Comparison of ENCODE assay signal across 28 cellular contexts in the genomic region with DNA sequence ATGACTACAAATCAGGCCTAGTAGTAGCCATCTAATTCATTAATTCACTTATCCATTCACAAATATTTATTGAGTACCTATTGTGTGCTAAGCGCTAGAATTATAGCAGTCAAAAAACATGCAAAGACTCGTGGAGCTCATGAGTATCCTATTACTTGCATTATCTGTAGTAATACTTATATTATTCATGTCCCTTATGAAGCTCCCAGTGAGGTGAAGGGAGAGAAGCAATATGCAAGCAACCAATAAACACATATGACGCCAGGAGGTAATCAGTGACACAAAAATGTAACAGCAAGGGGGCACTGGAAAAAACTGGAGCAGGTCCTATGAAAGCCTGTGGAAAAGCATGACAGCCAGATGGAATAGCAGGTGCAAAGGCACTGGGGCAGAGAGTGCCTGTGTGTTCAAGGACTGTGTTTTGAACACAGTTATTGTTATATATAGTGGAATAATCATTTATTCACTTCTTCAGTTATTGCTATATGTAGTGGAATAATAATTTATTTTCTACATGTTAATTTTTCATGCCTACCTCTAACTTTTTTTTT.
DNase-seq lines count a peak whose midpoint lies in the region; FAIRE-seq and TF ChIP-seq lines count a peak whose summit lies in the region.
"Had no signal": no experiment of that assay in that cellular context is flagged by ENCODE, and none has a peak within 500 bp of the region (broad histone marks: within the 10 kb centered on the region; RNA-seq: fewer than 3 reads in every experiment).

No MANE protein-coding gene starts in this region.

- dilution Hi-C loops in mammary epithelial cell (cut with HindIII; ENCODE audit: low sequenced_read_pairs), result no loop called here

- CTCF ChIA-PET in MCF 10A (lab: Yijun Ruan, JAX), result interaction anchor here (0.7 kb wide), 1 partner anchor 217 kb away, joined by 3 read pairs; no protein-coding TSS in a partner anchor
- CTCF ChIA-PET in mammary epithelial cell (lab: Charles Lee; ENCODE audit: low non-redundant PET), result no interaction called here

- H3K9me3 Mint-ChIP-seq in MCF 10A (ENCODE audit: unreplicated experiment) (no peaks in the 10 kb centered on the region), nephron (no peaks in the 10 kb centered on the region), H9 (no peaks in the 10 kb centered on the region)
- H3K9me3 Mint-ChIP-seq: activated naive CD4-positive, alpha-beta T cell treated with anti-CD3 and anti-CD28 coated beads for 36 hours; activated T-helper 1 cell treated with anti-CD3 and anti-CD28 coated beads, Interleukin-12 subunit alpha, Interleukin-12 subunit beta, Interleukin-2, Interleukin-4 antibody, amounts not matched to agents 30 ng/mL and 10 ng/mL and 1 ng/mL, durations not matched to agents 14 hours and 24 hours and 36 hours; type B pancreatic cell had no signal

- peak overlapping the region; percentile 34 for H3K4me3 Mint-ChIP-seq in MCF 10A (ENCODE audit: unreplicated experiment)
- H3K4me3 Mint-ChIP-seq in nephron, result no peak overlapping the region
- H3K4me3 Mint-ChIP-seq in H9, result no peak overlapping the region
- H3K4me3 Mint-ChIP-seq: activated naive CD4-positive, alpha-beta T cell treated with anti-CD3 and anti-CD28 coated beads for 36 hours; activated T-helper 1 cell treated with anti-CD3 and anti-CD28 coated beads, Interleukin-12 subunit alpha, Interleukin-12 subunit beta, Interleukin-2, Interleukin-4 antibody, amounts not matched to agents 30 ng/mL and 10 ng/mL and 1 ng/mL, durations not matched to agents 14 hours and 24 hours and 36 hours; type B pancreatic cell had no signal

- H3K27me3 Mint-ChIP-seq in MCF 10A (ENCODE audit: insufficient read depth, unreplicated experiment), result no peaks in the 10 kb centered on the region
- no peaks in the 10 kb centered on the region for H3K27me3 Mint-ChIP-seq in nephron (ENCODE audit: low read depth)
- no peaks in the 10 kb centered on the region for H3K27me3 Mint-ChIP-seq in H9 (ENCODE audit: low read depth)
- H3K27me3 Mint-ChIP-seq: progenitor cell of endocrine pancreas; stimulated activated naive B cell treated with anti-CD40 and anti-IgM and Interleukin-4, amounts not matched to agents 10 μg/mL and 1 μg/mL and 100 μg/mL, for 72 hours; type B pancreatic cell had no signal

- no peak overlapping the region for H2BK20ac ChIP-seq in H9 (ENCODE audit: low read depth, low read length, poor library complexity, severe bottlenecking)

- H3K4me2 ChIP-seq in H9 (ENCODE audit: insufficient read depth, insufficient read length, low read length) (no peak overlapping the region), mammary epithelial cell (ENCODE audit: insufficient read depth, low read depth, low read length) (no peak overlapping the region)

- H3K27ac Mint-ChIP-seq in MCF 10A (ENCODE audit: low read depth, unreplicated experiment) (peak overlapping the region; percentile 81), nephron (peak overlapping the region; percentile 6 to 54 (median 14)), H9 (no peak overlapping the region)
- H3K27ac Mint-ChIP-seq: activated naive CD4-positive, alpha-beta T cell treated with anti-CD3 and anti-CD28 coated beads for 36 hours; activated T-helper 1 cell treated with anti-CD3 and anti-CD28 coated beads, Interleukin-12 subunit alpha, Interleukin-12 subunit beta, Interleukin-2, Interleukin-4 antibody, amounts not matched to agents 30 ng/mL and 10 ng/mL and 1 ng/mL, durations not matched to agents 14 hours and 24 hours and 36 hours; progenitor cell of endocrine pancreas; stimulated activated naive B cell treated with anti-CD40 and anti-IgM and Interleukin-4, amounts not matched to agents 10 μg/mL and 1 μg/mL and 100 μg/mL, for 72 hours; type B pancreatic cell had no signal

- H2AK5ac ChIP-seq in H9 (ENCODE audit: insufficient read length, low read length), result no peak overlapping the region

- H4K8ac ChIP-seq in H9 (replicated peaks; ENCODE audit: insufficient read length, low read depth, low read length), result no peak overlapping the region

- H4K20me1 ChIP-seq in H9 (ENCODE audit: control insufficient read depth, insufficient read depth, insufficient read length) (no peaks in the 10 kb centered on the region), mammary epithelial cell (ENCODE audit: insufficient read depth, low read length) (no peaks in the 10 kb centered on the region)

- no peak overlapping the region for H3K4ac ChIP-seq in H9 (ENCODE audit: low read depth, low read length)

- H3K23me2 ChIP-seq in H9 (ENCODE audit: insufficient read length, low read depth, low read length, poor library complexity, severe bottlenecking), result no peaks in the 10 kb centered on the region

- H3K9ac ChIP-seq in H9 (ENCODE audit: extremely low read depth, insufficient read length, low read length) (no peak overlapping the region), mammary epithelial cell (ENCODE audit: insufficient read depth, low read length) (no peak overlapping the region)

- no peak overlapping the region for H3K18ac ChIP-seq in H9 (ENCODE audit: insufficient read length, low read depth, low read length)

- no peak for TF ChIP-seq POLR2A in breast epithelium (IDR thresholded peaks at IDR 0.05)

- DNase-seq in MCF 10A (ENCODE audit: unreplicated experiment), result no peak
- DNase-seq in breast epithelium (ENCODE audit: low spot score in 2 of 2), result no peak
- DNase-seq in bronchial epithelial cell (ENCODE audit: low read depth), result peak; percentile 59
- DNase-seq in NK-92 (lab: John Stamatoyannopoulos, UW; ENCODE audit: unreplicated experiment), result no peak
- DNase-seq in H9, result no peak
- no peak for DNase-seq in mammary epithelial cell
- no peak for DNase-seq in dedifferentiated amniotic fluid mesenchymal stem cell (ENCODE audit: extremely low spot score)
- DNase-seq: 8988T; activated CD4-positive, alpha-beta T cell treated with anti-CD3 and anti-CD28 coated beads, Interleukin-2, amount 50 U/mL, for 48 hours; activated CD4-positive, CD25-positive, alpha-beta regulatory T cell treated with anti-CD3 and anti-CD28 coated beads, Interleukin-2, amount 50 U/mL, for 72 hours; activated naive CD4-positive, alpha-beta T cell treated with anti-CD3 and anti-CD28 coated beads for 36 hours; adrenal gland; body of pancreas; Calu3; DMS79; GDM1; glutamatergic neuron; left lung; mesendoderm; NCI-H1092; NCI-H1694 treated with DMSO at 0.1 percent for 48 hours; NCI-H774; stimulated activated naive B cell treated with anti-CD40 and anti-IgM and Interleukin-4, amounts not matched to agents 10 μg/mL and 1 μg/mL and 100 μg/mL, for 72 hours; substantia nigra had no signal

- H3K27me3 ChIP-seq in breast epithelium, result no peaks in the 10 kb centered on the region
- H3K27me3 ChIP-seq in bronchial epithelial cell (ENCODE audit: control insufficient read depth, insufficient read depth, low read length), result no peaks in the 10 kb centered on the region
- H3K27me3 ChIP-seq in H9 (ENCODE audit: insufficient read depth, low read length), result no peaks in the 10 kb centered on the region
- no peaks in the 10 kb centered on the region for H3K27me3 ChIP-seq in mammary epithelial cell (ENCODE audit: insufficient read depth, low read length)
- H3K27me3 ChIP-seq: adrenal gland, body of pancreas, left lung had no signal

- BruUV-seq in MCF 10A (replicated peaks; lab: Mats Ljungman, UMichigan), result no TSS peak
- no TSS peak for BruUV-seq in mammary epithelial cell (replicated peaks; lab: Mats Ljungman, UMichigan)

- no peak overlapping the region for H3K56ac ChIP-seq in H9 (ENCODE audit: insufficient read length, low read depth, low read length)

- H3K79me2 ChIP-seq in H9 (ENCODE audit: insufficient read depth, low read length), result no peaks in the 10 kb centered on the region
- peaks cover 18% of the 10 kb centered on the region for H3K79me2 ChIP-seq in mammary epithelial cell (ENCODE audit: insufficient read depth, low read length)

- TF ChIP-seq CTCF in MCF 10A (IDR thresholded peaks at IDR 0.05; ENCODE audit: unreplicated experiment) (no peak), breast epithelium (IDR thresholded peaks at IDR 0.05) (no peak), bronchial epithelial cell (IDR thresholded peaks at IDR 0.05; ENCODE audit: insufficient read depth, low read length, severe bottlenecking) (no peak), nephron (IDR thresholded peaks at IDR 0.05; ENCODE audit: unreplicated experiment in 3 of 3) (no peak), H9 (conservative IDR thresholded peaks at IDR 0.05) (no peak), mammary epithelial cell (conservative IDR thresholded peaks at IDR 0.05 in 1 of 2, IDR thresholded peaks at IDR 0.05 in 1 of 2; ENCODE audit: extremely low read depth in 1 of 2, insufficient read depth in 1 of 2, low read depth in 1 of 2, low read length in 2 of 2) (no peak)

- peaks cover 7% of the 10 kb centered on the region for H3K36me3 Mint-ChIP-seq in MCF 10A (ENCODE audit: insufficient read depth, unreplicated experiment)
- H3K36me3 Mint-ChIP-seq in nephron (ENCODE audit: low read depth), result peaks cover 5% of the 10 kb centered on the region
- no peaks in the 10 kb centered on the region; a peak in 4 of 7 replicates for H3K36me3 Mint-ChIP-seq in H9 (ENCODE audit: insufficient read depth in 1 of 3, low read depth in 3 of 3)

- H3K36me3 ChIP-seq in breast epithelium (no peaks in the 10 kb centered on the region), bronchial epithelial cell (ENCODE audit: control insufficient read depth, insufficient read depth, low read length) (peaks cover 1% of the 10 kb centered on the region), mammary epithelial cell (ENCODE audit: insufficient read depth, low read length) (peaks cover 3% of the 10 kb centered on the region)
- H3K36me3 ChIP-seq: adrenal gland, left lung had no signal

- POLR2A ChIA-PET in MCF 10A (lab: Yijun Ruan, JAX), result interaction anchor here (0.6 to 2.6 kb wide), 10 partner anchors 9 to 277 kb away, joined by 3 to 21 read pairs (median 4); partner anchors contain the start of genes KDM1B and TPMT

- H4K91ac ChIP-seq in H9 (ENCODE audit: insufficient read length, low read depth, low read length), result no peak overlapping the region

- in situ Hi-C loops in mammary epithelial cell (cut with MboI; ENCODE audit: low sequenced_read_pairs in 2 of 2), result no loop called here

- no peak overlapping the region for H3T11ph ChIP-seq in H9 (ENCODE audit: low read length)

- H2AFZ ChIP-seq in H9 (ENCODE audit: low read length) (no peak overlapping the region), mammary epithelial cell (ENCODE audit: low read depth, low read length) (no peak overlapping the region)

- intact Hi-C loops in MCF 10A (cut with micrococcal nuclease), result no loop called here
- intact Hi-C loops in breast epithelium (cut with DNase I; ENCODE audit: low total_unique reads), result no loop called here
- intact Hi-C loops in mammary epithelial cell (cut with micrococcal nuclease), result no loop called here

- no peak overlapping the region for H2BK12ac ChIP-seq in H9 (ENCODE audit: insufficient read length, low read depth, low read length)

- H3K14ac ChIP-seq in H9 (ENCODE audit: insufficient read depth, low read length), result no peak overlapping the region

- H3K27ac ChIP-seq in breast epithelium (no peak overlapping the region), H9 (ENCODE audit: insufficient read length, low read depth, low read length) (no peak overlapping the region), mammary epithelial cell (ENCODE audit: insufficient read depth, low read depth, low read length) (no peak overlapping the region)
- H3K27ac ChIP-seq: adrenal gland, body of pancreas had no signal

- H4K5ac ChIP-seq in H9 (ENCODE audit: insufficient read length, low read depth, low read length), result no peak overlapping the region

- H3K4me1 ChIP-seq in breast epithelium (no peaks in the 10 kb centered on the region), H9 (ENCODE audit: insufficient read depth, low read length) (0 out of 2 replicates have a peak, but pooled peaks cover 3% of the 10 kb centered on the region), mammary epithelial cell (ENCODE audit: insufficient read depth, low read length) (peaks cover 9% of the 10 kb centered on the region)
- H3K4me1 ChIP-seq: body of pancreas had no signal

- no peaks in the 10 kb centered on the region for H3K9me3 ChIP-seq in breast epithelium
- no peaks in the 10 kb centered on the region for H3K9me3 ChIP-seq in H9 (ENCODE audit: control insufficient read depth, low read depth, low read length)
- H3K9me3 ChIP-seq in mammary epithelial cell (replicated peaks; ENCODE audit: insufficient read depth, low read length), result no peaks in the 10 kb centered on the region
- H3K9me3 ChIP-seq: adrenal gland, body of pancreas, left lung had no signal

- H3K4me1 Mint-ChIP-seq in MCF 10A (ENCODE audit: insufficient read depth, unreplicated experiment) (peaks cover 17% of the 10 kb centered on the region), nephron (peaks cover 30% of the 10 kb centered on the region), H9 (peaks cover 11% of the 10 kb centered on the region in 2 experiments; a peak in 3 of 4 replicates)

- FAIRE-seq in bronchial epithelial cell (lab: Jason Lieb, UNC), result no peak

- no peak overlapping the region for H3K23ac ChIP-seq in H9 (ENCODE audit: insufficient read length, low read depth, low read length)

- WGBS in H9 (ENCODE audit: extremely low coverage, insufficient read length, low lambda C conversion rate), result no CpG with 5 or more reads among the region's 3 CpGs
- WGBS in mammary epithelial cell (ENCODE audit: low coverage, missing lambda C conversion rate), result 84% methylated on average over 3 of the region's 3 CpGs

- H2BK120ac ChIP-seq in H9 (ENCODE audit: low read depth, low read length, poor library complexity, severe bottlenecking), result no peak overlapping the region

- no peak overlapping the region for H2BK5ac ChIP-seq in H9 (ENCODE audit: insufficient read length, low read length)

- H3K79me1 ChIP-seq in H9 (ENCODE audit: insufficient read depth, low read depth, low read length, poor library complexity, severe bottlenecking), result no peaks in the 10 kb centered on the region

- H3K4me3 ChIP-seq in breast epithelium (no peak overlapping the region), bronchial epithelial cell (ENCODE audit: low read depth, low read length) (no peak overlapping the region), mammary epithelial cell (replicated peaks in 1 of 3; ENCODE audit: insufficient read depth in 1 of 3, low read depth in 2 of 3, low read length in 3 of 3) (no peak overlapping the region)
- H3K4me3 ChIP-seq: adrenal gland, body of pancreas, left lung had no signal

- no peak overlapping the region for H2BK15ac ChIP-seq in H9 (ENCODE audit: low read depth, low read length)

Comparison
In these comparisons a context has a peak if more than half of its experiments do, and no peak if none do; other contexts are left out.
1. H3K27ac Mint-ChIP-seq: peak in MCF 10A (single experiment) and nephron (3 of 3); none in H9 (0 of 3).